In genomic region chr2:96638144-96639121, GRCh38 we compare ENCODE assay signal across 8 cellular contexts. TPM values are rescaled to one million over a fixed set of nuclear protein-coding genes. Genes with fewer than 3 reads are reported as not detected.
DNase-seq lines count a peak whose midpoint lies in the region; ATAC-seq and TF ChIP-seq lines count a peak whose summit lies in the region.

Gene KANSL3, minus strand, starts transcription at chr2:96638312. Its CDS starts 1,177 bp downstream, at chr2:96637135.

- no peaks in the 10 kb centered on the region for H3K9me3 Mint-ChIP-seq in T-cell
- H3K9me3 Mint-ChIP-seq in type B pancreatic cell, result no peaks in the 10 kb centered on the region

- peak within 1 kb of the TSS; percentile 51 for H3K27ac ChIP-seq in adipose tissue (ENCODE audit: low read depth, low read length)

- intact Hi-C loops in cardiac septum (cut with DNase I), result loop anchor here (1.0 to 5.0 kb wide), 4 partner anchors 102 to 269 kb away; partner anchors contain the start of genes CNNM4 and LMAN2L

- ATAC-seq in HG02763 (IDR thresholded peaks at IDR 0.05; ENCODE audit: unreplicated experiment) (peak; percentile 83), T-cell (replicated peaks in 1 of 4) (peak; percentile 83 to 92 (median 86))

- WGBS in adipose tissue, 3 donors, result 7 to 9% (median 8%) methylated on average over 55 to 67 of the region's 67 CpGs

- no peak for TF ChIP-seq CTCF in GM12865 (IDR thresholded peaks at IDR 0.05; ENCODE audit: insufficient read depth, low read depth, low read length, missing control alignments)
- no peak for TF ChIP-seq CTCF in type B pancreatic cell (conservative IDR thresholded peaks at IDR 0.05)

- peak within 1 kb of the TSS; percentile 88 to 90 for H3K27ac Mint-ChIP-seq in T-cell
- peak within 1 kb of the TSS; percentile 90 for H3K27ac Mint-ChIP-seq in type B pancreatic cell

- peak within 1 kb of the TSS; percentile 80 for H3K4me3 ChIP-seq in GM12865 (ENCODE audit: low read depth, low read length)

- H3K4me3 Mint-ChIP-seq in T-cell (peak within 1 kb of the TSS; percentile 92 to 94 (median 93)), type B pancreatic cell (peak within 1 kb of the TSS; percentile 95)

- no peaks in the 10 kb centered on the region for H3K27me3 Mint-ChIP-seq in T-cell
- H3K27me3 Mint-ChIP-seq in type B pancreatic cell, result no peaks in the 10 kb centered on the region

- CTCF ChIA-PET in T-cell (lab: Charles Lee), result interaction anchor here (0.8 to 1.8 kb wide), 3 partner anchors 122 to 220 kb away, joined by 5 to 7 read pairs (median 5); partner anchors contain the start of genes ANKRD39 (in 1 of the 2) and CNNM4 (in 1 of the 2)

- peaks cover 9% of the 10 kb centered on the region for H3K36me3 Mint-ChIP-seq in T-cell
- H3K36me3 Mint-ChIP-seq in type B pancreatic cell, result peaks cover 7% of the 10 kb centered on the region

- POLR2A ChIA-PET in T-cell (lab: Charles Lee), result no interaction called here

- H3K4me1 Mint-ChIP-seq in T-cell, result peaks cover 30 to 38% (median 36%) of the 10 kb centered on the region in 3 donors
- H3K4me1 Mint-ChIP-seq in type B pancreatic cell (ENCODE audit: unreplicated experiment), result peaks cover 33% of the 10 kb centered on the region

- DNase-seq in GM12865 (ENCODE audit: low read depth) (peak; percentile 97), NCI-H1417 treated with DMSO at 0.1 percent for 48 hours (lab: John Stamatoyannopoulos, UW) (peak; percentile 56), T-cell (peak; percentile 69 to 91 (median 83)), cardiac septum (ENCODE audit: low spot score) (peak; percentile 97), pons (ENCODE audit: low spot score) (peak; percentile 90), type B pancreatic cell (ENCODE audit: extremely low spot score, unreplicated experiment) (peak; percentile 96)

RNA-seq across cellular contexts. Expression of gene KANSL3, which starts in this region (rescaled TPM):
- total RNA-seq in T-cell (10 to 100 TPM; 55.1 to 67.6 (median 60.2) TPM), cardiac septum (35.3 TPM), type B pancreatic cell (ENCODE audit: low replicate concordance) (40.7 and 53.2 TPM in 2 replicates)
- polyA plus RNA-seq in adipose tissue, result 10 to 100 TPM; 10.7 to 19.6 (median 13.8) TPM

Comparison
In these comparisons a context has a peak if more than half of its experiments do, and no peak if none do; other contexts are left out.
1. Peak in every context shown above with its lines: DNase-seq, ATAC-seq, H3K4me3 ChIP-seq and H3K27ac ChIP-seq.